10 cellular contexts compared by ENCODE assay signal in the genomic region with DNA sequence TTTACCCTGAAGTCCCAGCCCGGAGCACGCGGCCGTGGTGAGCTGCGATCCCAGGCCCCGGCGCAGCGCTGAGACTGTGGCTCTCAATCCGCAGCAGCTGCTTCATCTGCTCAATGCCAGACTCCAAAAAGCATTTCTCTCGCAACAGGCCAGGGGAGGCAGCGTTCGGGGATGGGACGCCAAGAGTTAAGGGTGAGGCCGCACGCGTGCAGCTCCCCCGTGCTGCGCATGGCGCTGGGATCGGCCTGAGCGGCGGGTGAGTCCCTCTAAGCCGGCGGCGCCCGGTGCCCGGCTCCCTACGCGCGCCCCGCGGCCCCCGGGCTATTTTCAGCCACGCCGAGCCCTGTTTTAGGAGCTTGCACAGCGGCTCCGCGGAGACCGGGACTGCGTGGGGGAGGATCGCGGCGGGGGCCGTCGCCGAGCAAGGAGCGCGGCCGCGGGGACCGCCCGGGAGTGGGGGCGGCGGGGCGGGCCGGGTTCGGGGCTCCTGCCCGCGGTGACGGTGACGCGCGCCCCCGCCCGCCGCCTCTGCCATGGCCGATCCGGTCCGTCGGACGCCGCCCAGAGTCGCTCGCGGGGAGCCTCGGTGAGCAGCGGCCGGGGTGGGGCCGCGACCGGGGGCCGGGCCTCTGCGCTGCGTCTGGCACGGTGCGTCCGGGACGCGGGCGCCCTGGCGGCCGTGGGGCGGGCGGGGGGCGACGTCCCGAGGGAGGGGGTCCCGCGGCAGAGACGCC. TPM values are rescaled to one million over a fixed set of nuclear protein-coding genes. Genes with fewer than 3 reads are reported as not detected.
DNase-seq lines count a peak whose midpoint lies in the region; ATAC-seq and TF ChIP-seq lines count a peak whose summit lies in the region.
"Had no signal": no experiment of that assay in that cellular context is flagged by ENCODE, and none has a peak within 500 bp of the region (broad histone marks: within the 10 kb centered on the region; RNA-seq: fewer than 3 reads in every experiment).

No MANE protein-coding gene starts in this region.

- H3K4me3 Mint-ChIP-seq in activated T-cell treated with anti-CD3 and anti-CD28 coated beads, Interleukin-2, amount 50 U/mL, for 24 hours: no peak overlapping the region

- H3K4me1 ChIP-seq in mesenchymal stem cell (ENCODE audit: control insufficient read depth, insufficient read depth, low read depth, low read length) (peaks cover 17% of the 10 kb centered on the region), upper lobe of left lung (peaks cover 9 to 17% (median 14%) of the 10 kb centered on the region in 4 donors)
- H3K4me1 ChIP-seq in effector memory CD4-positive, alpha-beta T cell (ENCODE audit: control insufficient read depth, insufficient read depth, low read length, poor library complexity, severe bottlenecking): peaks cover 10% of the 10 kb centered on the region

- H4K91ac ChIP-seq in mesenchymal stem cell (ENCODE audit: low read length): no peak overlapping the region

- no peak overlapping the region for H3K23ac ChIP-seq in mesenchymal stem cell (ENCODE audit: low read length in 2 of 2)

- H3K9me3 Mint-ChIP-seq in activated T-cell treated with anti-CD3 and anti-CD28 coated beads, Interleukin-2, amount 50 U/mL, for 24 hours: no peaks in the 10 kb centered on the region

- peaks cover 5% of the 10 kb centered on the region for H3K4me1 Mint-ChIP-seq in activated T-cell treated with anti-CD3 and anti-CD28 coated beads, Interleukin-2, amount 50 U/mL, for 24 hours (ENCODE audit: low read depth)

- peak overlapping the region; percentile 75 for H3K4me2 ChIP-seq in mesenchymal stem cell (ENCODE audit: low read length, poor library complexity, severe bottlenecking)

- H2BK15ac ChIP-seq in mesenchymal stem cell (ENCODE audit: low read depth, poor library complexity, severe bottlenecking): no peak overlapping the region

- no peak overlapping the region for H3K9ac ChIP-seq in mesenchymal stem cell (ENCODE audit: low read length)

- H2AFZ ChIP-seq in mesenchymal stem cell (ENCODE audit: low read depth, low read length): no peak overlapping the region

- ATAC-seq in upper lobe of left lung (ENCODE audit: low FRiP score in 2 of 2): peak in 1 of 2 donors; percentile 44

- H3K14ac ChIP-seq in mesenchymal stem cell (ENCODE audit: low read length in 2 of 2): no peak overlapping the region

- no peak overlapping the region for H2BK5ac ChIP-seq in mesenchymal stem cell (ENCODE audit: low read depth, low read length, poor library complexity, severe bottlenecking)

- H3K27me3 ChIP-seq in mesenchymal stem cell (ENCODE audit: control insufficient read depth in 1 of 2, insufficient read depth in 1 of 2, low read length in 2 of 2) (peaks cover 83 to 84% of the 10 kb centered on the region in 2 experiments), upper lobe of left lung (peaks cover 0 to 38% (median 16%) of the 10 kb centered on the region in 4 donors)
- peaks cover 8% of the 10 kb centered on the region for H3K27me3 ChIP-seq in effector memory CD4-positive, alpha-beta T cell (replicated peaks; ENCODE audit: control insufficient read depth, insufficient read depth, low read length, poor library complexity, severe bottlenecking)

- H3K27ac Mint-ChIP-seq in activated T-cell treated with anti-CD3 and anti-CD28 coated beads, Interleukin-2, amount 50 U/mL, for 24 hours: no peak overlapping the region

- no peak overlapping the region for H3K4ac ChIP-seq in mesenchymal stem cell (ENCODE audit: low read depth in 1 of 2, low read length in 2 of 2)

- DNase-seq in activated T-cell treated with anti-CD3 and anti-CD28 coated beads for 48 hours (ENCODE audit: low read depth) (peak; percentile 11), ecto neural progenitor cell (ENCODE audit: low spot score) (peak; percentile 73), mesenchymal stem cell (peak; percentile 14), upper lobe of left lung (peak in 1 of 2 donors; percentile 86), NOMO-1 treated with dmso at 0.1 percent for 144 hours (lab: John Stamatoyannopoulos, UW; ENCODE audit: unreplicated experiment) (no peak), NCI-H187 treated with DMSO at 0.1 percent for 48 hours (lab: John Stamatoyannopoulos, UW) (no peak)
- no peak for DNase-seq in activated T-cell treated with anti-CD3 and anti-CD28 coated beads, Interleukin-2, amount 50 U/mL, for 24 hours
- DNase-seq in effector memory CD4-positive, alpha-beta T cell: no peak
- DNase-seq: NCI-H1092 treated with DMSO at 0.1 percent for 48 hours had no signal

- no peaks in the 10 kb centered on the region for H3K9me3 ChIP-seq in mesenchymal stem cell (ENCODE audit: control insufficient read depth, low read length)
- no peaks in the 10 kb centered on the region for H3K9me3 ChIP-seq in upper lobe of left lung
- H3K9me3 ChIP-seq in effector memory CD4-positive, alpha-beta T cell (ENCODE audit: control insufficient read depth, low read length): no peaks in the 10 kb centered on the region

- no peak overlapping the region for H4K8ac ChIP-seq in mesenchymal stem cell (ENCODE audit: low read length)

- no peak for TF ChIP-seq CTCF in upper lobe of left lung (IDR thresholded peaks at IDR 0.05)

- no peak overlapping the region for H3K27ac ChIP-seq in mesenchymal stem cell (ENCODE audit: low read length, poor library complexity, severe bottlenecking)
- no peak overlapping the region for H3K27ac ChIP-seq in upper lobe of left lung
- H3K27ac ChIP-seq in effector memory CD4-positive, alpha-beta T cell (ENCODE audit: insufficient read depth, low read length, poor library complexity, severe bottlenecking): no peak overlapping the region
- H3K27ac ChIP-seq: epithelial cell of prostate had no signal

- H3K36me3 Mint-ChIP-seq in activated T-cell treated with anti-CD3 and anti-CD28 coated beads, Interleukin-2, amount 50 U/mL, for 24 hours (ENCODE audit: low read depth): no peaks in the 10 kb centered on the region

- WGBS in mesenchymal stem cell: 4% methylated on average over 56 of the region's 100 CpGs
- WGBS in upper lobe of left lung, 2 donors: 1 to 2% methylated on average over 11 to 17 of the region's 100 CpGs

- no peak for TF ChIP-seq EP300 in upper lobe of left lung (IDR thresholded peaks at IDR 0.05)

- H3K79me1 ChIP-seq in mesenchymal stem cell (replicated peaks; ENCODE audit: low read length, poor library complexity, severe bottlenecking): no peaks in the 10 kb centered on the region

- H3K36me3 ChIP-seq in mesenchymal stem cell (ENCODE audit: control insufficient read depth in 1 of 2, insufficient read depth in 2 of 2, low read depth in 1 of 2, low read length in 2 of 2) (no peaks in the 10 kb centered on the region), upper lobe of left lung (no peaks in the 10 kb centered on the region)
- H3K36me3 ChIP-seq in effector memory CD4-positive, alpha-beta T cell (ENCODE audit: control insufficient read depth, insufficient read depth, low read length): no peaks in the 10 kb centered on the region

- H3K27me3 Mint-ChIP-seq in activated T-cell treated with anti-CD3 and anti-CD28 coated beads, Interleukin-2, amount 50 U/mL, for 24 hours: peaks cover 79% of the 10 kb centered on the region

- H2AK5ac ChIP-seq in mesenchymal stem cell (ENCODE audit: low read length, severe bottlenecking): no peak overlapping the region

- H2BK120ac ChIP-seq in mesenchymal stem cell (ENCODE audit: low read depth, low read length): no peak overlapping the region

- H3K18ac ChIP-seq in mesenchymal stem cell (ENCODE audit: low read depth in 1 of 2, low read length in 2 of 2): no peak overlapping the region

- TF ChIP-seq POLR2A in upper lobe of left lung (IDR thresholded peaks at IDR 0.05): no peak

- H2BK12ac ChIP-seq in mesenchymal stem cell (ENCODE audit: low read length in 2 of 2): no peak overlapping the region

- H3K4me3 ChIP-seq in mesenchymal stem cell (ENCODE audit: insufficient read depth in 1 of 2, low read depth in 1 of 2, low read length in 2 of 2): peak overlapping the region; percentile 37 to 56
- peak overlapping the region in 3 of 4 donors; percentile 38 to 42 (median 41) for H3K4me3 ChIP-seq in upper lobe of left lung
- H3K4me3 ChIP-seq in effector memory CD4-positive, alpha-beta T cell (ENCODE audit: insufficient read depth, low read depth, low read length, poor library complexity, severe bottlenecking): no peak overlapping the region

RNA-seq across cellular contexts. Expression of a gene that starts 29.4 kb away (rescaled TPM):
- polyA plus RNA-seq in mesenchymal stem cell (2013, experiment 1 of 2): 0.03 TPM
- polyA plus RNA-seq in mesenchymal stem cell (2013, experiment 2 of 2): 0.05 TPM
- 1 to 10 TPM in 1 of 6 donors, under 1 TPM in 3, not detected in 2; 0.13 to 3.1 (median 0.52) TPM for total RNA-seq in upper lobe of left lung

RNA-seq across cellular contexts. Expression of a gene that starts 54.6 kb away (rescaled TPM):
- polyA plus RNA-seq in mesenchymal stem cell (2013, experiment 1 of 2): 30.5 TPM
- 31.1 TPM for polyA plus RNA-seq in mesenchymal stem cell (2013, experiment 2 of 2)
- 100 to 1,000 TPM in 1 of 6 donors, 10 to 100 TPM in 5; 34.6 to 114 (median 51.9) TPM for total RNA-seq in upper lobe of left lung

Comparison
In these comparisons a context has a peak if more than half of its experiments do, and no peak if none do; other contexts are left out.
1. DNase-seq: peak in activated T-cell treated with anti-CD3 and anti-CD28 coated beads for 48 hours (single experiment), ecto neural progenitor cell (single experiment) and mesenchymal stem cell (single experiment); none in activated T-cell treated with anti-CD3 and anti-CD28 coated beads, Interleukin-2, amount 50 U/mL, for 24 hours (single experiment), NOMO-1 treated with dmso at 0.1 percent for 144 hours (single experiment), effector memory CD4-positive, alpha-beta T cell (0 of 3) and NCI-H187 treated with DMSO at 0.1 percent for 48 hours (single experiment).